ENCODE assay signal across 21 cellular contexts in the genomic region with DNA sequence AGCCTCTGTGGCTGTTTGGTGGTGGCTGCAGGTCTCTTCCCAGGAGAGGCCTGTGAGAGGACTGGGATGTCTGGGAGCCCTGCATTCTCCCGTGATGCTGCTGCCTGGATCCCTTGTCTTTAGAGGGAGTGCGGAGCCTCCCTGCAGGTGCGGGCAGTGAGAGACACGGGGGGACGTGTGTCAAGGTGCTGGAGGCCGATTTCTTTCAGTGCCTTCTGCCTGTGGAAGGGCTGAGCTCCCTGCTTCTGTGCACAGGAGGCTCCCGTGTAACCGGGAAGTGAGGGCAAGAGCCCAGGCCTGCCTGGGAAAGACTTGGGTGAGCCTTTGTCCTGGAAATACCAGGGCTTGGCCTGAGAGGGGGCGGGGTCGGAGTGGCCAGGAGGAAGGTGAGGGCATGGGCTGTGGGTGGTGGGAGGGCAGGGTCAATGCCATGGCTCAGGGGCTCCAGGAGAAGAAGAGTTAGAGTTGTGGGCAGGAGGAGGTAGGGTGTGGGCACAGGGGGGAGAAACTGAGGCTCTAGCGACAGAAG.
A peak's percentile ranks its signal among the peaks of the same experiment; 100 is the strongest.
DNase-seq lines count a peak whose midpoint lies in the region; ATAC-seq and TF ChIP-seq lines count a peak whose summit lies in the region.
"Had no signal": no experiment of that assay in that cellular context is flagged by ENCODE, and none has a peak within 500 bp of the region (broad histone marks: within the 10 kb centered on the region; RNA-seq: fewer than 3 reads in every experiment).

No MANE protein-coding gene starts in this region.

- no peak overlapping the region for H2BK5ac ChIP-seq in mesendoderm (ENCODE audit: low read length)

- H3K4me2 ChIP-seq in Loucy (ENCODE audit: low read depth, low read length, poor library complexity, severe bottlenecking): peak overlapping the region; percentile 95
- H3K4me2 ChIP-seq in mesendoderm (ENCODE audit: low read length): no peak overlapping the region
- H3K4me2 ChIP-seq: A549, KMS-11 had no signal

- intact Hi-C loops in heart left ventricle (cut with DNase I): no loop called here
- intact Hi-C loops in cardiac septum (cut with DNase I): no loop called here
- intact Hi-C loops in aorta (cut with DNase I): no loop called here
- intact Hi-C loops in adrenal gland (cut with DNase I): no loop called here

- H3K4me3 Mint-ChIP-seq in memory B cell: peak overlapping the region; percentile 76
- H3K4me3 Mint-ChIP-seq: CD4-positive, CD25-positive, alpha-beta regulatory T cell had no signal

- H2AFZ ChIP-seq in Loucy (ENCODE audit: low read length): no peak overlapping the region

- no peaks in the 10 kb centered on the region for H4K20me1 ChIP-seq in Loucy (ENCODE audit: insufficient read depth, low read length, poor library complexity, severe bottlenecking)

- H3K23ac ChIP-seq in mesendoderm (ENCODE audit: low read length): no peak overlapping the region

- H3K27ac ChIP-seq in heart left ventricle: no peak overlapping the region
- no peak overlapping the region for H3K27ac ChIP-seq in aorta (ENCODE audit: low read depth in 1 of 2, low read length in 2 of 2)
- H3K27ac ChIP-seq in mesendoderm (ENCODE audit: low read depth, low read length): no peak overlapping the region
- no peak overlapping the region for H3K27ac ChIP-seq in adrenal gland
- H3K27ac ChIP-seq in brain microvascular endothelial cell: no peak overlapping the region
- H3K27ac ChIP-seq: A549, KMS-11, SJSA1 had no signal

- DNase-seq in heart left ventricle (peak in 3 of 5 donors; percentile 2 to 27 (median 17)), cardiac septum (ENCODE audit: low spot score) (no peak), memory B cell (ENCODE audit: low spot score in 2 of 2) (no peak), aorta (peak; percentile 15 to 33), mesendoderm (no peak), adrenal gland (no peak), brain microvascular endothelial cell (no peak)
- DNase-seq: CD4-positive, CD25-positive, alpha-beta regulatory T cell; DMS153; NCI-H1105; NCI-H2029 treated with DMSO at 0.1 percent for 48 hours; NCI-H226; NCI-H510A treated with DMSO at 0.1 percent for 48 hours; NCI-H774; NK-92 treated with Interleukin-12 subunit alpha and Interleukin-12 subunit beta, amount 100 ng/mL, for 24 hours had no signal

- peaks cover 39% of the 10 kb centered on the region for H3K79me2 ChIP-seq in Loucy (ENCODE audit: insufficient read depth, low read length)
- H3K79me2 ChIP-seq in mesendoderm (ENCODE audit: control insufficient read depth, insufficient read depth, low read length): no peaks in the 10 kb centered on the region

- 81 to 85% (median 84%) methylated on average over 11 of the region's 11 CpGs for WGBS in heart left ventricle, 4 donors
- 86 to 87% methylated on average over 11 of the region's 11 CpGs for WGBS in aorta, 2 donors
- no CpG with 5 or more reads among the region's 11 CpGs for WGBS in mesendoderm (ENCODE audit: extremely low coverage, insufficient coverage, low lambda C conversion rate)
- 70 to 84% (median 81%) methylated on average over 6 to 11 of the region's 11 CpGs for WGBS in adrenal gland, 4 donors

- no peak overlapping the region for H4K5ac ChIP-seq in mesendoderm (ENCODE audit: low read length)

- H3K18ac ChIP-seq in mesendoderm (ENCODE audit: low read length): no peak overlapping the region

- no peak overlapping the region for H2AK5ac ChIP-seq in mesendoderm (ENCODE audit: low read length)

- no peaks in the 10 kb centered on the region for H3K27me3 ChIP-seq in heart left ventricle
- H3K27me3 ChIP-seq in Loucy (ENCODE audit: insufficient read depth, low read length, poor library complexity, severe bottlenecking): no peaks in the 10 kb centered on the region
- no peaks in the 10 kb centered on the region for H3K27me3 ChIP-seq in aorta (ENCODE audit: control insufficient read depth in 1 of 2, insufficient read depth in 2 of 2, low read length in 1 of 2)
- H3K27me3 ChIP-seq in mesendoderm (ENCODE audit: insufficient read depth, low read length, poor library complexity): no peaks in the 10 kb centered on the region
- no peaks in the 10 kb centered on the region for H3K27me3 ChIP-seq in adrenal gland
- H3K27me3 ChIP-seq in brain microvascular endothelial cell (replicated peaks): no peaks in the 10 kb centered on the region
- H3K27me3 ChIP-seq: BE2C, SJSA1 had no signal

- H3K9me3 ChIP-seq in heart left ventricle (peaks cover 0 to 4% (median 0%) of the 10 kb centered on the region in 12 donors), Loucy (ENCODE audit: insufficient read depth, low read depth, low read length) (no peaks in the 10 kb centered on the region), aorta (ENCODE audit: control insufficient read depth, low read length) (no peaks in the 10 kb centered on the region), adrenal gland (replicated peaks in 1 of 3) (no peaks in the 10 kb centered on the region)
- H3K9me3 ChIP-seq: BE2C had no signal

- H3K27ac Mint-ChIP-seq in memory B cell: no peak overlapping the region
- H3K27ac Mint-ChIP-seq: CD4-positive, CD25-positive, alpha-beta regulatory T cell had no signal

- no peak overlapping the region for H4K8ac ChIP-seq in mesendoderm (ENCODE audit: low read depth, low read length)

- H3K4me3 ChIP-seq in heart left ventricle (no peak overlapping the region), Loucy (ENCODE audit: low read length, poor library complexity, severe bottlenecking) (peak overlapping the region; percentile 72), aorta (ENCODE audit: low read length in 2 of 2) (no peak overlapping the region), mesendoderm (ENCODE audit: low read length) (no peak overlapping the region), adrenal gland (no peak overlapping the region), brain microvascular endothelial cell (ENCODE audit: low read depth, low read length) (no peak overlapping the region)
- H3K4me3 ChIP-seq: A549, SJSA1 had no signal

- no peaks in the 10 kb centered on the region for H3K9me3 Mint-ChIP-seq in memory B cell
- H3K9me3 Mint-ChIP-seq: CD4-positive, CD25-positive, alpha-beta regulatory T cell had no signal

- no peak overlapping the region for H2BK15ac ChIP-seq in mesendoderm (replicated peaks; ENCODE audit: low read depth)

- TF ChIP-seq CTCF in heart left ventricle (IDR thresholded peaks at IDR 0.05) (no peak), Loucy (conservative IDR thresholded peaks at IDR 0.05; ENCODE audit: low read length) (no peak), adrenal gland (IDR thresholded peaks at IDR 0.05) (no peak), brain microvascular endothelial cell (IDR thresholded peaks at IDR 0.05; ENCODE audit: low read depth, low read length, missing control alignments) (no peak)

- ATAC-seq in heart left ventricle (no peak), memory B cell (ENCODE audit: low read depth) (no peak), aorta (ENCODE audit: low FRiP score) (no peak)
- ATAC-seq: A549, Panc1 had no signal

- no peaks in the 10 kb centered on the region for H3F3A ChIP-seq in Loucy (ENCODE audit: low read depth)

- no peaks in the 10 kb centered on the region for H3K4me1 ChIP-seq in heart left ventricle
- peaks cover 34% of the 10 kb centered on the region for H3K4me1 ChIP-seq in Loucy (ENCODE audit: insufficient read depth, low read length, poor library complexity, severe bottlenecking)
- H3K4me1 ChIP-seq in aorta (ENCODE audit: control insufficient read depth in 1 of 2, insufficient read depth in 2 of 2, low read length in 2 of 2): no peaks in the 10 kb centered on the region
- H3K4me1 ChIP-seq in mesendoderm (ENCODE audit: control insufficient read depth, low read depth, low read length): no peaks in the 10 kb centered on the region
- H3K4me1 ChIP-seq in adrenal gland (replicated peaks in 1 of 2): no peaks in the 10 kb centered on the region
- H3K4me1 ChIP-seq: A549, SJSA1 had no signal

- no peaks in the 10 kb centered on the region for H3K79me1 ChIP-seq in mesendoderm (ENCODE audit: low read length)

- H3K36me3 Mint-ChIP-seq in memory B cell: no peaks in the 10 kb centered on the region
- H3K36me3 Mint-ChIP-seq: CD4-positive, CD25-positive, alpha-beta regulatory T cell had no signal

- no peak overlapping the region for H2BK120ac ChIP-seq in mesendoderm (ENCODE audit: low read depth, low read length)

- no peaks in the 10 kb centered on the region for H3K27me3 Mint-ChIP-seq in memory B cell

- H3K4ac ChIP-seq in mesendoderm (ENCODE audit: low read depth, low read length): no peak overlapping the region

- H3K9ac ChIP-seq in Loucy (ENCODE audit: low read depth, low read length, poor library complexity, severe bottlenecking) (peak overlapping the region; percentile 93), mesendoderm (ENCODE audit: low read length) (no peak overlapping the region)
- H3K9ac ChIP-seq: KMS-11 had no signal

- no peak overlapping the region for H3K56ac ChIP-seq in mesendoderm (ENCODE audit: low read length)

- TF ChIP-seq POLR2A in heart left ventricle (IDR thresholded peaks at IDR 0.05) (no peak), adrenal gland (IDR thresholded peaks at IDR 0.05) (no peak)

- H3K4me1 Mint-ChIP-seq in memory B cell: no peaks in the 10 kb centered on the region

- H3K36me3 ChIP-seq in heart left ventricle (no peaks in the 10 kb centered on the region), Loucy (ENCODE audit: insufficient read depth, low read length) (no peaks in the 10 kb centered on the region), aorta (ENCODE audit: control insufficient read depth in 1 of 2, insufficient read depth in 2 of 2, low read length in 1 of 2) (no peaks in the 10 kb centered on the region), mesendoderm (ENCODE audit: control insufficient read depth, insufficient read depth, low read length) (no peaks in the 10 kb centered on the region), adrenal gland (replicated peaks in 1 of 2) (no peaks in the 10 kb centered on the region), brain microvascular endothelial cell (replicated peaks) (no peaks in the 10 kb centered on the region)
- H3K36me3 ChIP-seq: SJSA1 had no signal

- no peaks in the 10 kb centered on the region for H3K9me2 ChIP-seq in Loucy (replicated peaks; ENCODE audit: low read depth, low read length)

- in situ Hi-C loops in brain microvascular endothelial cell (cut with HindIII; ENCODE audit: low pct_ligation_motif_present, low sequenced_read_pairs): no loop called here

Comparison
In these comparisons a context has a peak if more than half of its experiments do, and no peak if none do; other contexts are left out.
1. DNase-seq: peak in heart left ventricle (3 of 5) and aorta (2 of 2); none in cardiac septum (single experiment), memory B cell (0 of 2), mesendoderm (single experiment), adrenal gland (0 of 7) and brain microvascular endothelial cell (single experiment).